ENCODE assay signal across 38 cellular contexts in genomic region chr4:105392858-105393257, GRCh38.
"Had no signal": no experiment of that assay in that cellular context is flagged by ENCODE, and none has a peak within 500 bp of the region (broad histone marks: within the 10 kb centered on the region; RNA-seq: fewer than 3 reads in every experiment).

No MANE protein-coding gene starts in this region.

- DNase-seq: activated effector memory CD4-positive, alpha-beta T cell treated with anti-CD3 and anti-CD28 coated beads, Interleukin-2, amount 50 U/mL, for 16 hours; activated effector memory CD4-positive, alpha-beta T cell treated with Interleukin-2 at 50 U/mL for 16 hours; activated gamma-delta T cell; activated gamma-delta T cell treated with Interleukin-2 at 50 U/mL for 16 hours; activated naive CD4-positive, alpha-beta T cell; activated naive CD4-positive, alpha-beta T cell treated with anti-CD3 and anti-CD28 coated beads for 36 hours; activated naive CD4-positive, alpha-beta T cell treated with anti-CD3 and anti-CD28 coated beads, Interleukin-2, amount 10 ng/mL, durations not matched to agents 7 days and 5 days; activated naive CD4-positive, alpha-beta T cell treated with anti-CD3 and anti-CD28 coated beads, Interleukin-2, amount 50 U/mL, for 16 hours; activated naive CD4-positive, alpha-beta T cell treated with Interleukin-2 at 50 U/mL for 16 hours; activated naive CD8-positive, alpha-beta T cell treated with anti-CD3 and anti-CD28 coated beads for 36 hours; activated naive CD8-positive, alpha-beta T cell treated with anti-CD3 and anti-CD28 coated beads, Interleukin-2, amount 10 ng/mL, durations not matched to agents 7 days and 5 days; activated naive CD8-positive, alpha-beta T cell treated with anti-CD3 and anti-CD28 coated beads, Interleukin-2, amount 50 U/mL, for 24 hours; activated T-cell treated with anti-CD3 and anti-CD28 coated beads for 4 hours; activated T-cell treated with anti-CD3 and anti-CD28 coated beads, Interleukin-2, amount 50 U/mL, for 1 hour; activated T-cell treated with anti-CD3 and anti-CD28 coated beads, Interleukin-2, amount 50 U/mL, for 24 hours; activated T-cell treated with anti-CD3 and anti-CD28 coated beads, Interleukin-2, amount 50 U/mL, for 48 hours; adrenal gland; amniotic stem cell; amygdala; anterior cingulate cortex; aorta; body of pancreas; brain microvascular endothelial cell; caudate nucleus; central memory CD4-positive, alpha-beta T cell; cerebellar nuclear complex had no signal

- H3K4me3 Mint-ChIP-seq: activated naive CD4-positive, alpha-beta T cell treated with anti-CD3 and anti-CD28 coated beads for 36 hours; activated naive CD4-positive, alpha-beta T cell treated with anti-CD3 and anti-CD28 coated beads, Interleukin-2, amount 10 ng/mL, durations not matched to agents 7 days and 5 days; activated naive CD4-positive, alpha-beta T cell treated with anti-CD3 and anti-CD28 coated beads, Interleukin-2, amount 50 U/mL, for 24 hours; activated naive CD8-positive, alpha-beta T cell; activated naive CD8-positive, alpha-beta T cell treated with anti-CD3 and anti-CD28 coated beads for 36 hours; activated naive CD8-positive, alpha-beta T cell treated with anti-CD3 and anti-CD28 coated beads, Interleukin-2, amount 10 ng/mL, durations not matched to agents 7 days and 5 days; activated naive CD8-positive, alpha-beta T cell treated with anti-CD3 and anti-CD28 coated beads, Interleukin-2, amount 50 U/mL, for 24 hours; activated T-cell treated with anti-CD3 and anti-CD28 coated beads, Interleukin-2, amount 50 U/mL, for 24 hours; activated T-helper 1 cell treated with anti-CD3 and anti-CD28 coated beads, Interleukin-12 subunit alpha, Interleukin-12 subunit beta, Interleukin-2, Interleukin-4 antibody, amounts not matched to agents 30 ng/mL and 10 ng/mL and 1 ng/mL, durations not matched to agents 14 hours and 24 hours and 36 hours; brain; central memory CD8-positive, alpha-beta T cell had no signal

- H3K27me3 ChIP-seq: adrenal gland, ascending aorta, body of pancreas, brain microvascular endothelial cell, breast epithelium, cardiac muscle cell had no signal

- FAIRE-seq: astrocyte, bronchial epithelial cell had no signal

- H3K9me3 Mint-ChIP-seq: activated naive CD4-positive, alpha-beta T cell treated with anti-CD3 and anti-CD28 coated beads for 36 hours; activated naive CD4-positive, alpha-beta T cell treated with anti-CD3 and anti-CD28 coated beads, Interleukin-2, amount 10 ng/mL, durations not matched to agents 7 days and 5 days; activated naive CD4-positive, alpha-beta T cell treated with anti-CD3 and anti-CD28 coated beads, Interleukin-2, amount 50 U/mL, for 24 hours; activated naive CD4-positive, alpha-beta T cell treated with anti-CD3 and anti-CD28 coated beads, Interleukin-2, amount 50 U/mL, for 72 hours; activated naive CD8-positive, alpha-beta T cell treated with anti-CD3 and anti-CD28 coated beads for 36 hours; activated naive CD8-positive, alpha-beta T cell treated with anti-CD3 and anti-CD28 coated beads, Interleukin-2, amount 10 ng/mL, durations not matched to agents 7 days and 5 days; activated naive CD8-positive, alpha-beta T cell treated with anti-CD3 and anti-CD28 coated beads, Interleukin-2, amount 50 U/mL, for 24 hours; activated T-cell treated with anti-CD3 and anti-CD28 coated beads, Interleukin-2, amount 50 U/mL, for 24 hours; activated T-helper 1 cell treated with anti-CD3 and anti-CD28 coated beads, Interleukin-12 subunit alpha, Interleukin-12 subunit beta, Interleukin-2, Interleukin-4 antibody, amounts not matched to agents 30 ng/mL and 10 ng/mL and 1 ng/mL, durations not matched to agents 14 hours and 24 hours and 36 hours; activated T-helper 2 cell treated with anti-CD3 and anti-CD28 coated beads, Interferon-gamma antibody, Interleukin-2, Interleukin-4, amounts not matched to agents 10 μg/mL and 5 μg/mL and 100 μg/mL, durations not matched to agents 14 hours and 24 hours and 36 hours; brain; central memory CD8-positive, alpha-beta T cell had no signal

- H3K4me1 ChIP-seq: adrenal gland, ascending aorta, body of pancreas, breast epithelium had no signal

- H3K36me3 ChIP-seq: adrenal gland, brain microvascular endothelial cell, breast epithelium had no signal

- ATAC-seq: activated naive CD8-positive, alpha-beta T cell treated with anti-CD3 and anti-CD28 coated beads, Interleukin-2, amount 50 U/mL, for 24 hours; body of pancreas had no signal

- H3K27ac ChIP-seq: adrenal gland, ascending aorta, body of pancreas, brain microvascular endothelial cell, breast epithelium, cardiac muscle cell had no signal

- H3K9me3 ChIP-seq: adrenal gland, ascending aorta, body of pancreas, breast epithelium had no signal

- H3K27ac Mint-ChIP-seq: activated naive CD4-positive, alpha-beta T cell treated with anti-CD3 and anti-CD28 coated beads for 36 hours; activated naive CD4-positive, alpha-beta T cell treated with anti-CD3 and anti-CD28 coated beads, Interleukin-2, amount 10 ng/mL, durations not matched to agents 7 days and 5 days; activated naive CD4-positive, alpha-beta T cell treated with anti-CD3 and anti-CD28 coated beads, Interleukin-2, amount 50 U/mL, for 24 hours; activated naive CD4-positive, alpha-beta T cell treated with anti-CD3 and anti-CD28 coated beads, Interleukin-2, amount 50 U/mL, for 72 hours; activated naive CD8-positive, alpha-beta T cell; activated naive CD8-positive, alpha-beta T cell treated with anti-CD3 and anti-CD28 coated beads for 36 hours; activated naive CD8-positive, alpha-beta T cell treated with anti-CD3 and anti-CD28 coated beads, Interleukin-2, amount 10 ng/mL, durations not matched to agents 7 days and 5 days; activated naive CD8-positive, alpha-beta T cell treated with anti-CD3 and anti-CD28 coated beads, Interleukin-2, amount 50 U/mL, for 24 hours; activated T-cell treated with anti-CD3 and anti-CD28 coated beads, Interleukin-2, amount 50 U/mL, for 24 hours; activated T-helper 1 cell treated with anti-CD3 and anti-CD28 coated beads, Interleukin-12 subunit alpha, Interleukin-12 subunit beta, Interleukin-2, Interleukin-4 antibody, amounts not matched to agents 30 ng/mL and 10 ng/mL and 1 ng/mL, durations not matched to agents 14 hours and 24 hours and 36 hours; activated T-helper 2 cell treated with anti-CD3 and anti-CD28 coated beads, Interferon-gamma antibody, Interleukin-2, Interleukin-4, amounts not matched to agents 10 μg/mL and 5 μg/mL and 100 μg/mL, durations not matched to agents 14 hours and 24 hours and 36 hours; brain had no signal

- H3K4me1 Mint-ChIP-seq: activated naive CD4-positive, alpha-beta T cell treated with anti-CD3 and anti-CD28 coated beads, Interleukin-2, amount 10 ng/mL, durations not matched to agents 7 days and 5 days; activated naive CD4-positive, alpha-beta T cell treated with anti-CD3 and anti-CD28 coated beads, Interleukin-2, amount 50 U/mL, for 24 hours; activated naive CD8-positive, alpha-beta T cell treated with anti-CD3 and anti-CD28 coated beads for 36 hours; activated naive CD8-positive, alpha-beta T cell treated with anti-CD3 and anti-CD28 coated beads, Interleukin-2, amount 10 ng/mL, durations not matched to agents 7 days and 5 days had no signal

- H3K4me3 ChIP-seq: adrenal gland, ascending aorta, body of pancreas, breast epithelium, cardiac muscle cell had no signal

- H3K27me3 Mint-ChIP-seq: activated naive CD4-positive, alpha-beta T cell treated with anti-CD3 and anti-CD28 coated beads, Interleukin-2, amount 10 ng/mL, durations not matched to agents 7 days and 5 days; activated naive CD4-positive, alpha-beta T cell treated with anti-CD3 and anti-CD28 coated beads, Interleukin-2, amount 50 U/mL, for 24 hours; activated naive CD8-positive, alpha-beta T cell; activated naive CD8-positive, alpha-beta T cell treated with anti-CD3 and anti-CD28 coated beads for 36 hours; activated naive CD8-positive, alpha-beta T cell treated with anti-CD3 and anti-CD28 coated beads, Interleukin-2, amount 10 ng/mL, durations not matched to agents 7 days and 5 days; activated naive CD8-positive, alpha-beta T cell treated with anti-CD3 and anti-CD28 coated beads, Interleukin-2, amount 50 U/mL, for 24 hours; activated T-cell treated with anti-CD3 and anti-CD28 coated beads, Interleukin-2, amount 50 U/mL, for 24 hours; brain; central memory CD8-positive, alpha-beta T cell had no signal
